14 cellular contexts compared by ENCODE assay signal in genomic region chr3:171974986-171975837, GRCh38.
DNase-seq lines count a peak whose midpoint lies in the region; ATAC-seq and TF ChIP-seq lines count a peak whose summit lies in the region.
"Had no signal": no experiment of that assay in that cellular context is flagged by ENCODE, and none has a peak within 500 bp of the region (broad histone marks: within the 10 kb centered on the region; RNA-seq: fewer than 3 reads in every experiment).

No MANE protein-coding gene starts in this region.

- H3K4me1 ChIP-seq in Loucy (ENCODE audit: insufficient read depth, low read length, poor library complexity, severe bottlenecking) (peaks cover 42% of the 10 kb centered on the region), adipocyte (ENCODE audit: control insufficient read depth, insufficient read depth, low read length) (peaks cover 53% of the 10 kb centered on the region), lower lobe of right lung (peaks cover 28% of the 10 kb centered on the region)

- peak overlapping the region; percentile 51 for H3K9ac ChIP-seq in Loucy (ENCODE audit: low read depth, low read length, poor library complexity, severe bottlenecking)
- peak overlapping the region; percentile 36 for H3K9ac ChIP-seq in adipocyte (ENCODE audit: low read length)

- H3K4me3 Mint-ChIP-seq in activated CD4-positive, alpha-beta memory T cell treated with anti-CD3 and anti-CD28 coated beads, Interleukin-2, amount 10 ng/mL, durations not matched to agents 7 days and 5 days, result no peak overlapping the region
- H3K4me3 Mint-ChIP-seq: activated naive CD8-positive, alpha-beta T cell treated with anti-CD3 and anti-CD28 coated beads, Interleukin-2, amount 10 ng/mL, durations not matched to agents 7 days and 5 days; dendritic cell treated with granulocyte-macrophage colony-stimulating factor and Interleukin-4, amounts not matched to agents 40 ng/mL and 50 ng/mL, for 4 days; T-helper 1 cell treated with Interleukin-12 subunit alpha and Interleukin-12 subunit beta and Interleukin-4 antibody, amounts not matched to agents 30 μg/mL and 1 μg/mL, for 36 hours had no signal

- intact Hi-C loops in lower lobe of right lung (cut with DNase I), result no loop called here

- H3K9me3 Mint-ChIP-seq in activated CD4-positive, alpha-beta memory T cell treated with anti-CD3 and anti-CD28 coated beads, Interleukin-2, amount 10 ng/mL, durations not matched to agents 7 days and 5 days, result no peaks in the 10 kb centered on the region
- H3K9me3 Mint-ChIP-seq: dendritic cell treated with granulocyte-macrophage colony-stimulating factor and Interleukin-4, amounts not matched to agents 40 ng/mL and 50 ng/mL, for 4 days; T-helper 1 cell treated with Interleukin-12 subunit alpha and Interleukin-12 subunit beta and Interleukin-4 antibody, amounts not matched to agents 30 μg/mL and 1 μg/mL, for 36 hours had no signal

- no peak overlapping the region for H3K27ac ChIP-seq in lower lobe of right lung

- no peak overlapping the region; the same call in 1 of the 2 replicates for H2AFZ ChIP-seq in Loucy (ENCODE audit: low read length)

- no peak overlapping the region for H3K27ac Mint-ChIP-seq in activated CD4-positive, alpha-beta memory T cell treated with anti-CD3 and anti-CD28 coated beads, Interleukin-2, amount 10 ng/mL, durations not matched to agents 7 days and 5 days
- H3K27ac Mint-ChIP-seq: activated naive CD8-positive, alpha-beta T cell treated with anti-CD3 and anti-CD28 coated beads, Interleukin-2, amount 10 ng/mL, durations not matched to agents 7 days and 5 days; dendritic cell treated with granulocyte-macrophage colony-stimulating factor and Interleukin-4, amounts not matched to agents 40 ng/mL and 50 ng/mL, for 4 days; T-helper 1 cell treated with Interleukin-12 subunit alpha and Interleukin-12 subunit beta and Interleukin-4 antibody, amounts not matched to agents 30 μg/mL and 1 μg/mL, for 36 hours had no signal

- ATAC-seq in lower lobe of right lung (peak; percentile 73 to 78), HG03565 (IDR thresholded peaks at IDR 0.05; ENCODE audit: unreplicated experiment) (no peak)

- no peaks in the 10 kb centered on the region for H3K79me2 ChIP-seq in Loucy (ENCODE audit: insufficient read depth, low read length)

- TF ChIP-seq CTCF in Loucy (conservative IDR thresholded peaks at IDR 0.05; ENCODE audit: low read length) (no peak), lower lobe of right lung (IDR thresholded peaks at IDR 0.05) (no peak)

- H3K4me3 ChIP-seq in Loucy (ENCODE audit: low read length, poor library complexity, severe bottlenecking) (peak overlapping the region; percentile 22), adipocyte (ENCODE audit: low read length) (peak overlapping the region; percentile 23), lower lobe of right lung (no peak overlapping the region)

- no peaks in the 10 kb centered on the region for H4K20me1 ChIP-seq in Loucy (ENCODE audit: insufficient read depth, low read length, poor library complexity, severe bottlenecking)

- POLR2A ChIA-PET in activated CD4-positive, alpha-beta memory T cell treated with anti-CD3 and anti-CD28 coated beads, Interleukin-2, amount 10 ng/mL, durations not matched to agents 7 days and 5 days (lab: Charles Lee), result no interaction called here

- H3K4me1 Mint-ChIP-seq in activated CD4-positive, alpha-beta memory T cell treated with anti-CD3 and anti-CD28 coated beads, Interleukin-2, amount 10 ng/mL, durations not matched to agents 7 days and 5 days, result peaks cover 5% of the 10 kb centered on the region

- CTCF ChIA-PET in activated CD4-positive, alpha-beta memory T cell treated with anti-CD3 and anti-CD28 coated beads, Interleukin-2, amount 10 ng/mL, durations not matched to agents 7 days and 5 days (lab: Charles Lee), result no interaction called here

- H3K4me2 ChIP-seq in Loucy (ENCODE audit: low read depth, low read length, poor library complexity, severe bottlenecking), result peak overlapping the region; percentile 41

- peak; percentile 60 for DNase-seq in AG08396 (ENCODE audit: low spot score)
- DNase-seq in adipocyte (ENCODE audit: low read depth), result no peak
- no peak for DNase-seq in lower lobe of right lung
- DNase-seq in T-helper 9 cell, result no peak
- DNase-seq in activated CD4-positive, alpha-beta memory T cell treated with anti-CD3 and anti-CD28 coated beads, Interleukin-2, amount 10 ng/mL, durations not matched to agents 7 days and 5 days, result no peak
- no peak for DNase-seq in NCI-H2196 (lab: John Stamatoyannopoulos, UW; ENCODE audit: unreplicated experiment)
- DNase-seq: activated naive CD8-positive, alpha-beta T cell treated with anti-CD3 and anti-CD28 coated beads, Interleukin-2, amount 10 ng/mL, durations not matched to agents 7 days and 5 days; kidney; NCI-H1694; stimulated activated CD4-positive, alpha-beta T cell treated with anti-CD3 and anti-CD28 coated beads, Interleukin-12 subunit alpha, Interleukin-12 subunit beta, amount 100 ng/mL, for 4 hours had no signal

- peaks cover 5% of the 10 kb centered on the region for H3K27me3 Mint-ChIP-seq in activated CD4-positive, alpha-beta memory T cell treated with anti-CD3 and anti-CD28 coated beads, Interleukin-2, amount 10 ng/mL, durations not matched to agents 7 days and 5 days
- H3K27me3 Mint-ChIP-seq: dendritic cell treated with granulocyte-macrophage colony-stimulating factor and Interleukin-4, amounts not matched to agents 40 ng/mL and 50 ng/mL, for 4 days had no signal

- H3K9me3 ChIP-seq in Loucy (ENCODE audit: insufficient read depth, low read depth, low read length) (no peaks in the 10 kb centered on the region), adipocyte (ENCODE audit: control insufficient read depth, low read length) (no peaks in the 10 kb centered on the region), lower lobe of right lung (no peaks in the 10 kb centered on the region)

- H3F3A ChIP-seq in Loucy (ENCODE audit: low read depth), result no peaks in the 10 kb centered on the region

- H3K9me2 ChIP-seq in Loucy (replicated peaks; ENCODE audit: low read depth, low read length), result no peaks in the 10 kb centered on the region

- H3K36me3 Mint-ChIP-seq in activated CD4-positive, alpha-beta memory T cell treated with anti-CD3 and anti-CD28 coated beads, Interleukin-2, amount 10 ng/mL, durations not matched to agents 7 days and 5 days (ENCODE audit: low read depth), result no peaks in the 10 kb centered on the region

- H3K36me3 ChIP-seq in Loucy (ENCODE audit: insufficient read depth, low read length) (no peaks in the 10 kb centered on the region), adipocyte (ENCODE audit: control insufficient read depth, insufficient read depth, low read length, severe bottlenecking) (no peaks in the 10 kb centered on the region), lower lobe of right lung (no peaks in the 10 kb centered on the region)

- H3K27me3 ChIP-seq in Loucy (ENCODE audit: insufficient read depth, low read length, poor library complexity, severe bottlenecking), result no peaks in the 10 kb centered on the region
- no peaks in the 10 kb centered on the region for H3K27me3 ChIP-seq in adipocyte (replicated peaks; ENCODE audit: control insufficient read depth, insufficient read depth, low read length)
- H3K27me3 ChIP-seq in lower lobe of right lung (ENCODE audit: low read depth), result no peaks in the 10 kb centered on the region
